ENCODE assay signal across 16 cellular contexts in the genomic region with DNA sequence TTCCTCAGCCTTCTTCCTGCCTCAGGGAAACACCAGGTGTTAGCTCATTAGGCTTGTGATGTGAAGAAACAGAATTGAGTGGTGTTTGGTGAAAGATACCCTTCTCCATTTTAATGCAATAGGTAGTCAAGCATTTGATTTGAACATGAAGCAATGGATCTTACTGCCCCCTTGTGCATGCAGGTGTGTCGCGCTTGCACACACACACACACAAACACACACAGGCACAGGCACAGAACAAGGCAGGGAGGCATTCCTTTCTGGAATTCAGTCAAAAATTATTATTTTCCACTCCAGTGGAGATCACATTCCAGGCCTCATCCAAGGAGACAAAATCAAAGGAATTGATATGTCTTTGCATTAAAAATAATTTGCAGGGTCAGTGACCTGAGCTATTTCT.
DNase-seq lines count a peak whose midpoint lies in the region; ATAC-seq and TF ChIP-seq lines count a peak whose summit lies in the region.
"Had no signal": no experiment of that assay in that cellular context is flagged by ENCODE, and none has a peak within 500 bp of the region (broad histone marks: within the 10 kb centered on the region; RNA-seq: fewer than 3 reads in every experiment).

No MANE protein-coding gene starts in this region.

- WGBS in heart left ventricle, 4 donors = 90 to 99% (median 96%) methylated on average over 2 of the region's 2 CpGs

- H3K9me2 ChIP-seq in OCI-LY1 (ENCODE audit: low read depth, low read length) = no peaks in the 10 kb centered on the region
- no peaks in the 10 kb centered on the region for H3K9me2 ChIP-seq in Karpas-422 (replicated peaks; ENCODE audit: insufficient read depth, low read length)

- H3K36me3 ChIP-seq in left ventricle myocardium inferior (no peaks in the 10 kb centered on the region), heart left ventricle (no peaks in the 10 kb centered on the region), OCI-LY1 (ENCODE audit: insufficient read depth, low read length) (no peaks in the 10 kb centered on the region), Karpas-422 (ENCODE audit: insufficient read depth, low read length) (no peaks in the 10 kb centered on the region)
- H3K36me3 ChIP-seq: HAP-1 had no signal

- no peaks in the 10 kb centered on the region for H4K20me1 ChIP-seq in OCI-LY1 (ENCODE audit: insufficient read depth, low read length)
- no peaks in the 10 kb centered on the region for H4K20me1 ChIP-seq in Karpas-422 (ENCODE audit: insufficient read depth, low read depth, low read length)

- ATAC-seq in heart left ventricle = no peak
- ATAC-seq in HG02759 (IDR thresholded peaks at IDR 0.05; ENCODE audit: unreplicated experiment) = no peak
- ATAC-seq: stimulated activated naive CD8-positive, alpha-beta T cell treated with anti-CD3 and anti-CD28 coated beads, Interleukin-15, amount 100 ng/mL, for 72 hours had no signal

- H3K27me3 ChIP-seq in left ventricle myocardium inferior (ENCODE audit: low read depth) (no peaks in the 10 kb centered on the region), heart left ventricle (no peaks in the 10 kb centered on the region), OCI-LY1 (ENCODE audit: insufficient read depth, low read length) (no peaks in the 10 kb centered on the region), Karpas-422 (ENCODE audit: low read length) (no peaks in the 10 kb centered on the region)

- no peaks in the 10 kb centered on the region for H3F3A ChIP-seq in OCI-LY1 (ENCODE audit: insufficient read depth, low read length)

- H3K4me3 ChIP-seq in left ventricle myocardium inferior (no peak overlapping the region), heart left ventricle (no peak overlapping the region), OCI-LY1 (ENCODE audit: low read depth, low read length, poor library complexity, severe bottlenecking) (no peak overlapping the region), epithelial cell of proximal tubule (ENCODE audit: low read depth, low read length) (no peak overlapping the region), Karpas-422 (ENCODE audit: low read length) (no peak overlapping the region)
- H3K4me3 ChIP-seq: HAP-1, SK-N-MC had no signal

- no peak overlapping the region for H3K27ac ChIP-seq in left ventricle myocardium inferior (replicated peaks)
- H3K27ac ChIP-seq in heart left ventricle = no peak overlapping the region
- no peak overlapping the region for H3K27ac ChIP-seq in OCI-LY1 (ENCODE audit: low read depth, low read length, poor library complexity, severe bottlenecking)
- no peak overlapping the region for H3K27ac ChIP-seq in substantia nigra (ENCODE audit: low read depth, low read length, poor library complexity, severe bottlenecking)
- no peak overlapping the region for H3K27ac ChIP-seq in Karpas-422 (ENCODE audit: low read length)
- H3K27ac ChIP-seq: SK-N-MC had no signal

- H3K4me1 ChIP-seq in left ventricle myocardium inferior = peaks cover 4% of the 10 kb centered on the region
- peaks cover 0 to 4% (median under 1%) of the 10 kb centered on the region in 12 donors for H3K4me1 ChIP-seq in heart left ventricle
- H3K4me1 ChIP-seq in OCI-LY1 (ENCODE audit: insufficient read depth, low read length, severe bottlenecking) = no peaks in the 10 kb centered on the region
- H3K4me1 ChIP-seq in Karpas-422 (ENCODE audit: low read length) = no peaks in the 10 kb centered on the region

- H3K79me2 ChIP-seq in OCI-LY1 (ENCODE audit: insufficient read depth, low read length) (no peaks in the 10 kb centered on the region), Karpas-422 (ENCODE audit: low read length) (no peaks in the 10 kb centered on the region)

- TF ChIP-seq POLR2A in heart left ventricle (IDR thresholded peaks at IDR 0.05) = no peak

- H2AFZ ChIP-seq in OCI-LY1 (ENCODE audit: low read length) (no peak overlapping the region), Karpas-422 (ENCODE audit: low read length) (no peak overlapping the region)

- TF ChIP-seq CTCF in left ventricle myocardium inferior (IDR thresholded peaks at IDR 0.05; ENCODE audit: borderline replicate concordance) = peak; percentile 43
- peak in 4 of 12 donors; percentile 6 to 20 (median 14) for TF ChIP-seq CTCF in heart left ventricle (IDR thresholded peaks at IDR 0.05)
- peak; percentile 21; the same call in 1 of the 2 replicates for TF ChIP-seq CTCF in OCI-LY1 (IDR thresholded peaks at IDR 0.05; ENCODE audit: low read length)
- TF ChIP-seq CTCF in epithelial cell of proximal tubule (conservative IDR thresholded peaks at IDR 0.05; ENCODE audit: low read depth, low read length) = peak; percentile 52

- H3K9me3 ChIP-seq in left ventricle myocardium inferior (replicated peaks) = peaks cover 15% of the 10 kb centered on the region
- H3K9me3 ChIP-seq in heart left ventricle = peaks cover 0 to 13% (median 0%) of the 10 kb centered on the region in 12 donors
- no peaks in the 10 kb centered on the region for H3K9me3 ChIP-seq in OCI-LY1 (ENCODE audit: low read length)
- H3K9me3 ChIP-seq in Karpas-422 (ENCODE audit: low read length) = peaks cover 4% of the 10 kb centered on the region; the same call in 1 of the 2 replicates

- DNase-seq in left ventricle myocardium inferior (no peak), heart left ventricle (no peak), epithelial cell of proximal tubule (ENCODE audit: low read depth) (no peak), substantia nigra (lab: John Stamatoyannopoulos, UW) (no peak), Karpas-422 (no peak)
- DNase-seq in activated naive CD4-positive, alpha-beta T cell treated with Interleukin-2 at 50 U/mL for 16 hours = no peak
- DNase-seq: activated CD8-positive, alpha-beta memory T cell treated with anti-CD3 and anti-CD28 coated beads for 24 hours; activated effector memory CD4-positive, alpha-beta T cell treated with Interleukin-2 at 50 U/mL for 16 hours; immature natural killer cell; KG1; NCI-H2029; stimulated activated naive CD8-positive, alpha-beta T cell treated with anti-CD3 and anti-CD28 coated beads, Interleukin-15, amount 100 ng/mL, for 72 hours had no signal

- intact Hi-C loops in left ventricle myocardium inferior (cut with micrococcal nuclease) (no loop called here), heart left ventricle (cut with DNase I) (no loop called here)

- H3K4me2 ChIP-seq in OCI-LY1 (ENCODE audit: low read length) (no peak overlapping the region), Karpas-422 (ENCODE audit: low read depth, low read length, poor library complexity, severe bottlenecking) (no peak overlapping the region)

- no peak overlapping the region for H3K9ac ChIP-seq in OCI-LY1 (ENCODE audit: low read length)
- no peak overlapping the region for H3K9ac ChIP-seq in Karpas-422 (ENCODE audit: low read length)
